Comparison of ENCODE assay signal across 8 cellular contexts in genomic region chr4:137384476-137384875, GRCh38.
"Had no signal": no experiment of that assay in that cellular context is flagged by ENCODE, and none has a peak within 500 bp of the region (broad histone marks: within the 10 kb centered on the region; RNA-seq: fewer than 3 reads in every experiment).

No MANE protein-coding gene starts in this region.

- H3K4me1 Mint-ChIP-seq: H9, IgD-negative memory B cell had no signal

- H3K36me3 Mint-ChIP-seq: IgD-negative memory B cell had no signal

- H3K9ac ChIP-seq: GM23248 had no signal

- ATAC-seq: HepG2 had no signal

- H3K4me3 ChIP-seq: GM23248 had no signal

- H3K27me3 Mint-ChIP-seq: IgD-negative memory B cell had no signal

- H3K9me3 Mint-ChIP-seq: H9 had no signal

- H3K4me3 Mint-ChIP-seq: H9, IgD-negative memory B cell had no signal

- DNase-seq: GM23248, GOT3, H9, HCEC 1CT, KBM-7 had no signal

- H2AFZ ChIP-seq: GM23248 had no signal

- H3K27ac ChIP-seq: GM23248, HL-60 had no signal

- H3K27ac Mint-ChIP-seq: IgD-negative memory B cell had no signal
